In the genomic region with DNA sequence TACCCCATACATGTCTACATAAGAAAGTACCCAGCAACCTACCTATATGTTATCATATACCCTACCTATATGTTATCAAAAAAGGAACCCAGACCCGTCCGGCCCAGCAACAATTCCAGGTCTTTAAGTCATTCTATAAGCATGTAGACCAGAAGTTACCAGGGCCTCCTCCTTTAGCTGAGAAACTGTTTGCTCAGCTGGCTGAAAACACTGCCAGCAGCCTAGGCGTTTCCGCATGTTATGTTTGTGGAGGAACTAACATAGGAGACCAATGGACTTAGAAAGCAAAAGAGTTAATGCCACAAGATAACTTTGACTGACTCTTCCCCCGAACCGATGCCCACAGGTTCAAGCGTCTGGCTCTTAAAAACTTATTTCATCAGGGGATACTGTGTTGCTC, we compare ENCODE assay signal across 22 cellular contexts.
"Had no signal": no experiment of that assay in that cellular context is flagged by ENCODE, and none has a peak within 500 bp of the region (broad histone marks: within the 10 kb centered on the region; RNA-seq: fewer than 3 reads in every experiment).

No MANE protein-coding gene starts in this region.

- H3K4me1 ChIP-seq: SJSA1 had no signal

- H3K36me3 ChIP-seq: MG63, SJSA1 had no signal

- DNase-seq: KBM-7, MG63, NCI-H1092 treated with DMSO at 0.1 percent for 48 hours, NCI-H1436, NCI-H187, NCI-H2029, NCI-H2081 treated with DMSO at 0.1 percent for 48 hours, NCI-H2171, NCI-H226, NCI-H446, NCI-H510A, NCI-H524 treated with DMSO at 0.1 percent for 48 hours, NCI-H69, NCI-H774, Right ventricle myocardium superior, RPMI8226, SIG-M5 had no signal

- FAIRE-seq: HTR-8/SVneo, RCC 7860 had no signal

- H3K4me3 ChIP-seq: MG63, SJSA1, SK-N-MC had no signal

- H3K27ac ChIP-seq: HL-60, SJSA1, SK-N-MC had no signal

- H3K27me3 ChIP-seq: MG63, SJSA1 had no signal
